9 cellular contexts compared by ENCODE assay signal in genomic region chr11:104967493-104968364, GRCh38. TPM values are rescaled to one million over a fixed set of nuclear protein-coding genes. Genes with fewer than 3 reads are reported as not detected.
DNase-seq lines count a peak whose midpoint lies in the region; ATAC-seq, FAIRE-seq and TF ChIP-seq lines count a peak whose summit lies in the region.
"Had no signal": no experiment of that assay in that cellular context is flagged by ENCODE, and none has a peak within 500 bp of the region (broad histone marks: within the 10 kb centered on the region; RNA-seq: fewer than 3 reads in every experiment).

No MANE protein-coding gene starts in this region.

- SMC1A ChIA-PET in GM12878 (lab: Charles Lee; ENCODE audit: uncharacterized antibody, unreplicated experiment), result interaction anchor here (0.6 to 6.4 kb wide), 8 partner anchors 15 to 85 kb away, joined by 3 to 28 read pairs (median 3); partner anchors contain the start of gene CASP1

- H3K27me3 ChIP-seq in GM12878 (replicated peaks in 1 of 2; ENCODE audit: control insufficient read depth in 2 of 2, insufficient read depth in 2 of 2, low read length in 1 of 2), result no peaks in the 10 kb centered on the region

- no peak for TF ChIP-seq RAD21 in GM12878 (IDR thresholded peaks at IDR 0.05; ENCODE audit: insufficient read depth, low read depth, low read length)

- no peaks in the 10 kb centered on the region for H4K20me1 ChIP-seq in GM12878 (ENCODE audit: control insufficient read depth, insufficient read depth)

- RAD21 ChIA-PET in GM12878 (lab: Charles Lee; ENCODE audit: unreplicated experiment), result interaction anchor here (1.0 to 1.5 kb wide), 3 partner anchors 10 to 127 kb away, joined by 3 to 5 read pairs (median 5); no protein-coding TSS in a partner anchor

- 28% methylated on average over 11 of the region's 11 CpGs for WGBS in GM12878 (ENCODE audit: insufficient coverage, insufficient replicate concordance, low lambda C conversion rate, missing lambda C conversion rate)

- H2AFZ ChIP-seq in GM12878 (ENCODE audit: control insufficient read depth, low read depth, low read length), result peak overlapping the region; percentile 98

- CTCF ChIA-PET in GM12878 (lab: Yijun Ruan, JAX), result interaction anchor here (0.7 to 3.3 kb wide), 5 partner anchors 17 to 625 kb away, joined by 3 to 15 read pairs (median 4); no protein-coding TSS in a partner anchor

- peaks cover 4% of the 10 kb centered on the region for H3K4me1 ChIP-seq in GM12878 (ENCODE audit: control insufficient read depth, insufficient read depth, low read length)

- peak; percentile 2 for DNase-seq in A172 (ENCODE audit: low spot score)
- no peak for DNase-seq in GM12878 (ENCODE audit: low read depth, low spot score)
- DNase-seq in lung microvascular endothelial cell (ENCODE audit: low read depth in 2 of 2), result peak; percentile 43 to 49
- DNase-seq in superior temporal gyrus (ENCODE audit: extremely low spot score), result no peak
- DNase-seq in T-helper 9 cell, result no peak
- DNase-seq: left cardiac atrium had no signal

- H3K4me3 ChIP-seq in GM12878, result peak overlapping the region; percentile 67

- H3K9me3 ChIP-seq in GM12878 (replicated peaks; ENCODE audit: control insufficient read depth, insufficient read depth, low read length), result no peaks in the 10 kb centered on the region; the same call in 2 of the 3 replicates

- no peak for TF ChIP-seq EP300 in GM12878 (IDR thresholded peaks at IDR 0.05; ENCODE audit: borderline replicate concordance in 1 of 2, control insufficient read depth in 1 of 2, low read depth in 2 of 2, low read length in 2 of 2)

- peak overlapping the region; percentile 84 for H3K27ac ChIP-seq in GM12878 (ENCODE audit: control insufficient read depth, insufficient read depth)

- TF ChIP-seq POLR2A in GM12878 (IDR thresholded peaks at IDR 0.05; ENCODE audit: low read depth, low read length), result no peak

- peak; percentile 49 for FAIRE-seq in GM12878 (lab: Jason Lieb, UNC)

- H3K36me3 ChIP-seq in GM12878 (ENCODE audit: control insufficient read depth in 2 of 2, insufficient read depth in 2 of 2, low read length in 1 of 2), result no peaks in the 10 kb centered on the region

- H3K79me2 ChIP-seq in GM12878 (ENCODE audit: control insufficient read depth, insufficient read depth, low read length), result peaks cover 4% of the 10 kb centered on the region

- peak overlapping the region; percentile 68 for H3K4me2 ChIP-seq in GM12878 (ENCODE audit: control insufficient read depth, insufficient read depth)

- H3K9ac ChIP-seq in GM12878 (ENCODE audit: control insufficient read depth, insufficient read depth, low read length), result peak overlapping the region; percentile 67

- intact Hi-C loops in GM12878 (cut with micrococcal nuclease; ENCODE audit: unreplicated experiment), result no loop called here

- no peak for TF ChIP-seq CTCF in GM12878 (IDR thresholded peaks at IDR 0.05 in 2 of 3, conservative IDR thresholded peaks at IDR 0.05 in 1 of 3; ENCODE audit: control insufficient read depth in 2 of 3, extremely low read depth in 1 of 3, insufficient read depth in 1 of 3, low read depth in 3 of 3, low read length in 3 of 3)

- TSS peak; percentile 81 for BruUV-seq in GM12878 (replicated peaks; lab: Mats Ljungman, UMichigan)

- in situ Hi-C loops in GM12878 (cut with MboI), result no loop called here

- POLR2A ChIA-PET in GM12878 (lab: Charles Lee), result no interaction called here

- ATAC-seq in GM18867 (IDR thresholded peaks at IDR 0.05; ENCODE audit: unreplicated experiment), result peak; percentile 15
- peak; percentile 30 for ATAC-seq in HG03521 (IDR thresholded peaks at IDR 0.05; ENCODE audit: unreplicated experiment)
- peak; percentile 34 for ATAC-seq in GM12878
- ATAC-seq in HG02973 (IDR thresholded peaks at IDR 0.05; ENCODE audit: unreplicated experiment), result no peak

TF ChIP-seq in GM12878, 131 proteins besides CTCF, POLR2A, EP300 and RAD21:
- TF ChIP-seq HSF1 (IDR thresholded peaks at IDR 0.05; ENCODE audit: low read depth, low read length) (peak; percentile 56; the same call in 1 of the 2 replicates), BCL11A (IDR thresholded peaks at IDR 0.05; ENCODE audit: low read depth, low read length) (no peak)

RNA-seq across cellular contexts. Expression of gene CASP4, which starts 0.6 kb away (rescaled TPM):
- 64.9 and 89.0 TPM in 2 replicates for total RNA-seq in A172 (2014; rRNA removed; shearing (Covaris generic))
- total RNA-seq in GM12878 (2013; cell fraction: nucleolus; rRNA removed), result 53.1 and 108 TPM in 2 replicates
- total RNA-seq in GM12878 (2014; rRNA removed) (50.7 and 57.1 TPM in 2 replicates), GM12878 (2014; rRNA removed; fragmentation: Illumina TruSeq; extraction: Trizol) (75.7 and 80.1 TPM in 2 replicates), GM12878 (2021) (37.1 and 41.9 TPM in 2 replicates), lung microvascular endothelial cell (162 and 200 TPM in 2 replicates)
- 49.1 TPM for polyA plus RNA-seq in GM12878 (2011; ENCODE audit: low read depth)
- polyA plus RNA-seq in GM12878 (2011; rRNA removed) (85.7 and 96.8 TPM in 2 replicates), GM12878 (2014; fragmentation: Illumina TruSeq; extraction: Trizol) (113 and 130 TPM in 2 replicates), GM12878 (2014; fragmentation: Nextera tagmentation; extraction: Ambion mirVana) (10 to 100 TPM; 48.9 to 59.6 TPM), GM12878 (2014; rRNA removed) (47.5 and 49.3 TPM in 2 replicates), GM12878 (2016; fragmentation: Nextera tagmentation; extraction: Ambion mirVana) (10 to 100 TPM; 25.3 to 26.6 TPM)
- 55.2 and 66.4 TPM in 2 replicates for polyA plus RNA-seq in GM12878 (2011; cell fraction: cytosol; rRNA removed)
- 40.0 and 44.4 TPM in 2 replicates for polyA plus RNA-seq in GM12878 (2011; cell fraction: nucleus; rRNA removed)
- 60.7 and 64.7 TPM in 2 replicates for polyA plus RNA-seq in GM12878 (2012)
- 61.6 and 63.2 TPM in 2 replicates for polyA minus RNA-seq in GM12878 (2011; rRNA and poly(A)+ RNA removed)
- 15.0 and 15.9 TPM in 2 replicates for polyA minus RNA-seq in GM12878 (2011; cell fraction: cytosol; rRNA and poly(A)+ RNA removed)
- polyA minus RNA-seq in GM12878 (2011; cell fraction: nucleus; rRNA and poly(A)+ RNA removed), result 13.2 and 14.8 TPM in 2 replicates

RNA-seq across cellular contexts. Expression of gene CASP5, which starts 55.2 kb away (rescaled TPM):
- not detected in 2 replicates for total RNA-seq in A172 (2014; rRNA removed; shearing (Covaris generic))
- not detected in 2 replicates for total RNA-seq in GM12878 (2013; cell fraction: nucleolus; rRNA removed)
- total RNA-seq in GM12878 (2014; rRNA removed) (not detected in 2 replicates), GM12878 (2014; rRNA removed; fragmentation: Illumina TruSeq; extraction: Trizol) (not detected in 2 replicates), GM12878 (2021) (not detected in 2 replicates), lung microvascular endothelial cell (not detected in 2 replicates)
- polyA plus RNA-seq in GM12878 (2011; ENCODE audit: low read depth), result not detected
- polyA plus RNA-seq in GM12878 (2011; rRNA removed) (not detected in 2 replicates), GM12878 (2014; fragmentation: Illumina TruSeq; extraction: Trizol) (not detected in 2 replicates), GM12878 (2014; fragmentation: Nextera tagmentation; extraction: Ambion mirVana) (not detected), GM12878 (2014; rRNA removed) (not detected in 2 replicates), GM12878 (2016; fragmentation: Nextera tagmentation; extraction: Ambion mirVana) (not detected)
- polyA plus RNA-seq in GM12878 (2011; cell fraction: cytosol; rRNA removed), result not detected in 2 replicates
- polyA plus RNA-seq in GM12878 (2011; cell fraction: nucleus; rRNA removed), result 0.12 TPM in 1 of 2 replicates, not detected in the other
- polyA plus RNA-seq in GM12878 (2012), result not detected in 2 replicates
- not detected in 2 replicates for polyA minus RNA-seq in GM12878 (2011; rRNA and poly(A)+ RNA removed)
- not detected in 2 replicates for polyA minus RNA-seq in GM12878 (2011; cell fraction: cytosol; rRNA and poly(A)+ RNA removed)
- not detected in 2 replicates for polyA minus RNA-seq in GM12878 (2011; cell fraction: nucleus; rRNA and poly(A)+ RNA removed)

Comparison
In these comparisons a context has a peak if more than half of its experiments do, and no peak if none do; other contexts are left out.
1. DNase-seq: peak in A172 (single experiment) and lung microvascular endothelial cell (2 of 2); none in GM12878 (single experiment), superior temporal gyrus (single experiment) and T-helper 9 cell (single experiment).